In the genomic region with DNA sequence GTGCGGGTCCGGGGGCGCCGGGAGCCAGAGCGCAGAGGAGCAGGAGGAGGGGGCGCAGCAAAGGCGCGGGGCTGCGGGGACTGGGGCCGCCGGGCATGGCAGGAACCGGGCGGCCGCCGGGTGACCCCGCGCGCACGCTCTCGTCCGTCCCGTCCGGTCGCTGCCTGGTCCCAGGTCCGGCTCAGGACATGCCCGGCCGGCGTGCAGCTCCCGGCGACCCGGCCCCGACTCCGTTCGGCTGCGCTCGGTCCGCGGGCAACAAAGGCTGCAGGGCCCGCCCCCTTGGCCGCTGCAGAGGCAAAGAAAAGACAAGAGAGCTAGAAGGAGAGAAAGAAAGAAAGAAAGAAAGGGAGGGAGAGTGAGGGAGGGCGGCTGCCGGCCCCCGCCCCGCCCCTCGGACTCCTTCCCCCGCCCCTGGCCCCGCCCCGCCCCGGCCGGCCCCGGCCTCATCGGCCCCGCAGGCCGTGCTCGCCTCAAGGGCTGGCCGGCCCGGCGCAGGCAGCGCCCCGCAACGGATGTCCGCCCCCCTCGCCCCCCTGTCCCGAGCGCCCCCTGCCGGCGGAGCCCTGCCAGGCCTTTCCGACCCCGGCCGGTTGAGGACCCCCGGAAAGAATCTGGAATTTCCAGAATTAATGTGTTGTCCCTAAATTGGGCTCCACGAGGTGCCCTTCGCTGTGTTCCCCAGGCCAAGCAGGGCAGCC, we compare ENCODE assay signal across 8 cellular contexts. TPM values are rescaled to one million over a fixed set of nuclear protein-coding genes. Genes with fewer than 3 reads are reported as not detected.
DNase-seq lines count a peak whose midpoint lies in the region; ATAC-seq and TF ChIP-seq lines count a peak whose summit lies in the region.

A gene with protein sequence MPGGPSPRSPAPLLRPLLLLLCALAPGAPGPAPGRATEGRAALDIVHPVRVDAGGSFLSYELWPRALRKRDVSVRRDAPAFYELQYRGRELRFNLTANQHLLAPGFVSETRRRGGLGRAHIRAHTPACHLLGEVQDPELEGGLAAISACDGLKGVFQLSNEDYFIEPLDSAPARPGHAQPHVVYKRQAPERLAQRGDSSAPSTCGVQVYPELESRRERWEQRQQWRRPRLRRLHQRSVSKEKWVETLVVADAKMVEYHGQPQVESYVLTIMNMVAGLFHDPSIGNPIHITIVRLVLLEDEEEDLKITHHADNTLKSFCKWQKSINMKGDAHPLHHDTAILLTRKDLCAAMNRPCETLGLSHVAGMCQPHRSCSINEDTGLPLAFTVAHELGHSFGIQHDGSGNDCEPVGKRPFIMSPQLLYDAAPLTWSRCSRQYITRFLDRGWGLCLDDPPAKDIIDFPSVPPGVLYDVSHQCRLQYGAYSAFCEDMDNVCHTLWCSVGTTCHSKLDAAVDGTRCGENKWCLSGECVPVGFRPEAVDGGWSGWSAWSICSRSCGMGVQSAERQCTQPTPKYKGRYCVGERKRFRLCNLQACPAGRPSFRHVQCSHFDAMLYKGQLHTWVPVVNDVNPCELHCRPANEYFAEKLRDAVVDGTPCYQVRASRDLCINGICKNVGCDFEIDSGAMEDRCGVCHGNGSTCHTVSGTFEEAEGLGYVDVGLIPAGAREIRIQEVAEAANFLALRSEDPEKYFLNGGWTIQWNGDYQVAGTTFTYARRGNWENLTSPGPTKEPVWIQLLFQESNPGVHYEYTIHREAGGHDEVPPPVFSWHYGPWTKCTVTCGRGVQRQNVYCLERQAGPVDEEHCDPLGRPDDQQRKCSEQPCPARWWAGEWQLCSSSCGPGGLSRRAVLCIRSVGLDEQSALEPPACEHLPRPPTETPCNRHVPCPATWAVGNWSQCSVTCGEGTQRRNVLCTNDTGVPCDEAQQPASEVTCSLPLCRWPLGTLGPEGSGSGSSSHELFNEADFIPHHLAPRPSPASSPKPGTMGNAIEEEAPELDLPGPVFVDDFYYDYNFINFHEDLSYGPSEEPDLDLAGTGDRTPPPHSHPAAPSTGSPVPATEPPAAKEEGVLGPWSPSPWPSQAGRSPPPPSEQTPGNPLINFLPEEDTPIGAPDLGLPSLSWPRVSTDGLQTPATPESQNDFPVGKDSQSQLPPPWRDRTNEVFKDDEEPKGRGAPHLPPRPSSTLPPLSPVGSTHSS (N-terminal part only) (minus strand): TSS at position 341 of the 701 bp plus-strand sequence. CDS start 244 bp downstream, at position 97.

- no peaks in the 10 kb centered on the region for H3K36me3 ChIP-seq in PC-3 (ENCODE audit: low read depth, low read length)

- no peaks in the 10 kb centered on the region for H4K20me1 ChIP-seq in PC-3 (ENCODE audit: low read length)

- H3K27me3 ChIP-seq in PC-3 (ENCODE audit: low read length) = no peaks in the 10 kb centered on the region

- CTCF ChIA-PET in PC-3 (lab: Charles Lee) = interaction anchor here (0.7 kb wide), 1 partner anchor 42 kb away, joined by 3 read pairs; no protein-coding TSS in a partner anchor

- H3K9me2 ChIP-seq in PC-3 (replicated peaks; ENCODE audit: low read length) = no peaks in the 10 kb centered on the region

- H3K36me3 Mint-ChIP-seq in nephron (ENCODE audit: low read depth) = peaks cover 4% of the 10 kb centered on the region

- H3K27ac Mint-ChIP-seq in nephron = peak within 1 kb of the TSS; percentile 60 to 95 (median 89)

- no peaks in the 10 kb centered on the region for H3K9me3 ChIP-seq in PC-3 (ENCODE audit: low read length)

- 0 out of 2 replicates have a peak, but pooled peaks cover 4% of the 10 kb centered on the region for H3K4me1 ChIP-seq in PC-3 (ENCODE audit: insufficient read depth, low read length)

- peak within 1 kb of the TSS; percentile 32 for H3K9ac ChIP-seq in PC-3 (ENCODE audit: low read length)

- H3K4me3 ChIP-seq in GM12865 (ENCODE audit: low read depth, low read length) (peak within 1 kb of the TSS; percentile 56), PC-3 (ENCODE audit: low read length) (peak within 1 kb of the TSS; percentile 74), fibroblast of villous mesenchyme (ENCODE audit: low read depth, low read length) (peak within 1 kb of the TSS; percentile 71)

- peak within 1 kb of the TSS; percentile 88 to 97 (median 90) for H3K4me3 Mint-ChIP-seq in nephron

- H3K4me2 ChIP-seq in PC-3 (ENCODE audit: low read length) = peak within 1 kb of the TSS; percentile 98

- ATAC-seq in HG02588 (IDR thresholded peaks at IDR 0.05; ENCODE audit: unreplicated experiment) (peak; percentile 75), PC-3 (peak; percentile 77)

- no peaks in the 10 kb centered on the region for H3K79me2 ChIP-seq in PC-3 (ENCODE audit: low read length)

- H3K4me1 Mint-ChIP-seq in nephron = peaks cover 18% of the 10 kb centered on the region

- peak within 1 kb of the TSS; percentile 84 for H2AFZ ChIP-seq in PC-3 (ENCODE audit: low read length)

- no peaks in the 10 kb centered on the region for H3K9me3 Mint-ChIP-seq in nephron

- DNase-seq in GM12865 (ENCODE audit: low read depth) (peak; percentile 82), PC-3 (peak; percentile 66), fibroblast of villous mesenchyme (ENCODE audit: low read depth) (peak; percentile 73), superior temporal gyrus (ENCODE audit: extremely low spot score) (peak; percentile 30), OCI-M2 (lab: John Stamatoyannopoulos, UW; ENCODE audit: unreplicated experiment) (no peak)
- DNase-seq in activated effector memory CD4-positive, alpha-beta T cell treated with anti-CD3 and anti-CD28 coated beads, Interleukin-2, amount 50 U/mL, for 16 hours = peak; percentile 81

- intact Hi-C loops in PC-3 (cut with micrococcal nuclease) = loop anchor here (1.0 kb wide), 1 partner anchor 49 kb away; no protein-coding TSS in a partner anchor

- peaks cover 6% of the 10 kb centered on the region for H3K27me3 Mint-ChIP-seq in nephron (ENCODE audit: low read depth)

- BruUV-seq in PC-3 (replicated peaks; lab: Mats Ljungman, UMichigan) = no TSS peak

- POLR2A ChIA-PET in PC-3 (lab: Charles Lee; ENCODE audit: unreplicated experiment) = interaction anchor here (1.1 kb wide), 1 partner anchor 61 kb away, joined by 20 read pairs; the partner anchor contains the start of gene MORF4L1

- TF ChIP-seq CTCF in GM12865 (IDR thresholded peaks at IDR 0.05; ENCODE audit: insufficient read depth, low read depth, low read length, missing control alignments) (peak; percentile 78), PC-3 (conservative IDR thresholded peaks at IDR 0.05; ENCODE audit: low read depth, low read length) (peak; percentile 64), fibroblast of villous mesenchyme (IDR thresholded peaks at IDR 0.05; ENCODE audit: insufficient read depth, low read depth, low read length) (peak; percentile 74), nephron (IDR thresholded peaks at IDR 0.05; ENCODE audit: unreplicated experiment in 3 of 3) (peak; percentile 76 to 83 (median 77))

- H3K27ac ChIP-seq in PC-3 (ENCODE audit: low read length) = no peak within 1 kb of the TSS

- H3F3A ChIP-seq in PC-3 (ENCODE audit: low read length, unreplicated experiment) = no peaks in the 10 kb centered on the region

RNA-seq across cellular contexts. Expression of the gene that starts here (rescaled TPM):
- total RNA-seq in PC-3 (2014; rRNA removed) (4.2 and 5.2 TPM in 2 replicates), fibroblast of villous mesenchyme (16.4 and 17.4 TPM in 2 replicates)
